ENCODE assay signal across 6 cellular contexts in the genomic region with DNA sequence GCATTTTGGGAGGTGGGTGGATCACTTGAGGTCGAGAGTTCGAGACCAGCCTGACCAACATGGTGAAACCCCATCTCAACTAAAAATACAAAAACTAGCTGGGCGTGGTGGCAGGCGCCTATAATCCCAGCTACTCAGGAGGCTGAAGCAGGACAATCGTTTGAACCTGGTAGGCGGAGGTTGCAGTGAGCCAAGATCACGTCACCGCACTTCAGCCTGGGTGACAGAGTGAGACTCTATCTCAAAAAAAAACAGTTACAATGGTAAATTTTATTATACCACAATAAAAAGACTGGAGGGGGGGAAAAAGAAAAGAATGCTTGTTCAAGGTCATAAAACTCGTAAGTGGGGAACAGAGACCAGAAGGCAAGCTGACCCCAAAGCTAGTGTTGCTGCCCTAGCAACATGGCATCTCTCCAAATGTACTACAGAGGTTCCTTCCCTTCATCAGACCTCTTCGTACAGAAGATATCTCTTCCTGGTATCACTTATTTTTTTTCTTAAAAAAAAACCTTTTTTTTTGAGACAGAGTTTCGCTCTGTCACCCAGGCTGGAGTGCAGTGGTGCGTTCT. TPM values are rescaled to one million over a fixed set of nuclear protein-coding genes. Genes with fewer than 3 reads are reported as not detected.
A peak's percentile ranks its signal among the peaks of the same experiment; 100 is the strongest.
DNase-seq lines count a peak whose midpoint lies in the region; ATAC-seq and TF ChIP-seq lines count a peak whose summit lies in the region.
"Not testable (repeated sequence)": the region's sequence is repeated elsewhere in the genome, so short reads cannot be mapped to it uniquely, and the experiment has no call there.

No MANE protein-coding gene starts in this region.

- not testable (repeated sequence) for ATAC-seq in T-helper 17 cell; stimulated activated effector memory CD8-positive, alpha-beta T cell treated with anti-CD3 and anti-CD28 coated beads, Interleukin-12 subunit alpha, Interleukin-12 subunit beta, amount 100 ng/mL, for 72 hours
- ATAC-seq in left colon: peak; percentile 70
- ATAC-seq in mucosa of descending colon: peak; percentile 73

- H3K36me3 Mint-ChIP-seq in T-helper 17 cell (ENCODE audit: low read depth): peaks cover 21% of the 10 kb centered on the region
- H3K36me3 Mint-ChIP-seq in stimulated activated effector memory CD8-positive, alpha-beta T cell treated with anti-CD3 and anti-CD28 coated beads, Interleukin-12 subunit alpha, Interleukin-12 subunit beta, amount 100 ng/mL, for 72 hours: peaks cover 100% of the 10 kb centered on the region

- intact Hi-C loops in left colon (cut with DNase I, micrococcal nuclease); mucosa of descending colon (cut with DNase I, micrococcal nuclease): not testable (repeated sequence)

- not testable (repeated sequence) for TF ChIP-seq CTCF in mucosa of descending colon (IDR thresholded peaks at IDR 0.05)

- H3K9me3 Mint-ChIP-seq in stimulated activated effector memory CD8-positive, alpha-beta T cell treated with anti-CD3 and anti-CD28 coated beads, Interleukin-12 subunit alpha, Interleukin-12 subunit beta, amount 100 ng/mL, for 72 hours: not testable (repeated sequence)

- H3K9me3 ChIP-seq in T-helper 17 cell (ENCODE audit: control insufficient read depth, low read length, poor library complexity, severe bottlenecking); mucosa of descending colon: not testable (repeated sequence)

- H3K27me3 Mint-ChIP-seq in T-helper 17 cell: not testable (repeated sequence)

- H3K4me1 Mint-ChIP-seq in T-helper 17 cell; stimulated activated effector memory CD8-positive, alpha-beta T cell treated with anti-CD3 and anti-CD28 coated beads, Interleukin-12 subunit alpha, Interleukin-12 subunit beta, amount 100 ng/mL, for 72 hours: not testable (repeated sequence)

- not testable (repeated sequence) for H3K4me3 ChIP-seq in mucosa of descending colon

- DNase-seq in DMS79 treated with DMSO at 0.1 percent for 48 hours (lab: John Stamatoyannopoulos, UW) (peak; percentile 95), NCI-H2196 treated with DMSO at 0.1 percent for 48 hours (lab: John Stamatoyannopoulos, UW; ENCODE audit: unreplicated experiment) (peak; percentile 31), left colon (peak; percentile 34 to 63), mucosa of descending colon (peak in 2 of 3 donors; percentile 48 to 58)
- not testable (repeated sequence) for DNase-seq in T-helper 17 cell; stimulated activated effector memory CD8-positive, alpha-beta T cell treated with anti-CD3 and anti-CD28 coated beads, Interleukin-12 subunit alpha, Interleukin-12 subunit beta, amount 100 ng/mL, for 72 hours (ENCODE audit: low spot score in 2 of 2)

- H3K36me3 ChIP-seq in mucosa of descending colon (ENCODE audit: low read depth): peaks cover 10% of the 10 kb centered on the region

- peak overlapping the region; percentile 27 for H3K27ac Mint-ChIP-seq in T-helper 17 cell
- H3K27ac Mint-ChIP-seq in stimulated activated effector memory CD8-positive, alpha-beta T cell treated with anti-CD3 and anti-CD28 coated beads, Interleukin-12 subunit alpha, Interleukin-12 subunit beta, amount 100 ng/mL, for 72 hours: peak overlapping the region; percentile 2

- H3K4me3 Mint-ChIP-seq in T-helper 17 cell; stimulated activated effector memory CD8-positive, alpha-beta T cell treated with anti-CD3 and anti-CD28 coated beads, Interleukin-12 subunit alpha, Interleukin-12 subunit beta, amount 100 ng/mL, for 72 hours: not testable (repeated sequence)

- not testable (repeated sequence) for H3K4me1 ChIP-seq in mucosa of descending colon (ENCODE audit: low read depth)

RNA-seq across cellular contexts. Expression of gene TFCP2L1, which starts 58.9 kb away (rescaled TPM):
- total RNA-seq in T-helper 17 cell: under 1 TPM in 1 of 2 donors, not detected in 1; 0.02 TPM
- total RNA-seq in left colon: 100 to 1,000 TPM; 106 to 149 TPM
- total RNA-seq in mucosa of descending colon: 100 to 1,000 TPM in 2 of 3 donors, 10 to 100 TPM in 1; 46.9 to 111 (median 107) TPM

Comparison
In these comparisons a context has a peak if more than half of its experiments do, and no peak if none do; other contexts are left out.
1. RNA of gene TFCP2L1, which starts 58.9 kb away (total RNA-seq): 106 to 149 TPM in left colon and 46.9 to 111 TPM in mucosa of descending colon; 0.02 TPM in T-helper 17 cell; every median in the first group is over 10 times any median in the second.